In the genomic region with DNA sequence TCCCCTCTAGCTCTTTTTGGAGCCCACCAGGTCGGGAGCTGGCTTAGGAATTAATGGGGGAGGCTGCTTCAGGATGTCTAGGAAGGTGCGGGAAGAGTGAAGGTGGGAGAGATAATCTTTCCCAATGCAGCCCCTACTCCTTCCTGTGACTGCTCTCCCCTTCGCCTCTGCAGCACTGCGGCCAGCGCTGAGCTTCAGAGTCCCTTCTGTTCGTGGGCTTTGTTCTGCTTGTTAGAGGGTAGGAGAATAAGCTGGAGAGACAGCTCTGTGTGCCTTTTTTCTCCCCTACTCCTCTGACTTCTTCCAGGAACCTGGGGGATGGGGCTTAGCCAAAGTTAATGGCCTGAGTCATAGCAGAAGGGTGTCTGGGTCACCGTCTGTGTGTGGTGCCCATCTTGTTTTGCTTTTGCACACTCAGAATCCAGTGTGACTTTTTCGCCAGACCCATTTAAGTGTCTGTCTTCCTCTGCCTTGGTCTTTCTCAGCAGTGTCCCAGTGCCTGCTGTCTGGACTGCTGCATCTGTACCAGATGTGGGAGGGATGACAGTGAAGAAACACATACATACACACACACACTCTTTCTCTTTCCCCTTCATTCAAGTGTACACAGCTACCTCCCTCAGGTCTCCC, we compare ENCODE assay signal across 14 cellular contexts. TPM values are rescaled to one million over a fixed set of nuclear protein-coding genes. Genes with fewer than 3 reads are reported as not detected.
DNase-seq lines count a peak whose midpoint lies in the region; ATAC-seq, FAIRE-seq and TF ChIP-seq lines count a peak whose summit lies in the region.
"Had no signal": no experiment of that assay in that cellular context is flagged by ENCODE, and none has a peak within 500 bp of the region (broad histone marks: within the 10 kb centered on the region; RNA-seq: fewer than 3 reads in every experiment).

No MANE protein-coding gene starts in this region.

- no peaks in the 10 kb centered on the region for H3K36me3 ChIP-seq in kidney (ENCODE audit: control insufficient read depth in 1 of 2, insufficient read depth in 2 of 2, low read length in 2 of 2)
- H3K36me3 ChIP-seq: colonic mucosa, SJCRH30 had no signal

- peaks cover 0 to 5% of the 10 kb centered on the region in 2 donors for H3K4me1 ChIP-seq in kidney (ENCODE audit: control insufficient read depth in 1 of 2, insufficient read depth in 1 of 2, low read depth in 1 of 2, low read length in 2 of 2)
- H3K4me1 ChIP-seq: colonic mucosa, SJCRH30 had no signal

- ATAC-seq in GM19467 (IDR thresholded peaks at IDR 0.05; ENCODE audit: unreplicated experiment) = no peak

- H3K27ac ChIP-seq in kidney (ENCODE audit: low read depth in 2 of 2, low read length in 2 of 2) = no peak overlapping the region
- H3K27ac ChIP-seq: colonic mucosa, SJCRH30 had no signal

- FAIRE-seq in kidney (lab: Jason Lieb, UNC) = no peak
- FAIRE-seq: GM12892, keratinocyte, small intestine had no signal

- no peak overlapping the region for H3K4me3 ChIP-seq in fibroblast of mammary gland (ENCODE audit: control insufficient read depth, low read depth, low read length)
- no peak overlapping the region for H3K4me3 ChIP-seq in kidney (ENCODE audit: low read length in 2 of 2)
- H3K4me3 ChIP-seq: colonic mucosa, SJCRH30 had no signal

- TF ChIP-seq CTCF in fibroblast of mammary gland (conservative IDR thresholded peaks at IDR 0.05; ENCODE audit: control insufficient read depth, insufficient read depth, low read depth, low read length) = no peak
- TF ChIP-seq CTCF in kidney (IDR thresholded peaks at IDR 0.05; ENCODE audit: borderline replicate concordance, extremely low read depth, insufficient read depth) = no peak

- H3K9me3 ChIP-seq in kidney (ENCODE audit: control insufficient read depth in 1 of 2, low read length in 2 of 2) = no peaks in the 10 kb centered on the region
- H3K9me3 ChIP-seq: colonic mucosa, SJCRH30 had no signal

- peak; percentile 37 for DNase-seq in ELR (ENCODE audit: low read depth)
- DNase-seq in OCI-M1 (lab: John Stamatoyannopoulos, UW) = peak; percentile 67
- peak; percentile 28 for DNase-seq in fibroblast of mammary gland (ENCODE audit: low read depth)
- DNase-seq in posterior vena cava (ENCODE audit: low spot score) = peak; percentile 25
- no peak for DNase-seq in T-helper 9 cell
- DNase-seq in kidney = no peak
- DNase-seq: activated naive CD4-positive, alpha-beta T cell treated with anti-CD3 and anti-CD28 coated beads, Interleukin-2, amount 10 ng/mL, durations not matched to agents 7 days and 5 days; colonic mucosa; NCI-H774; SJCRH30; small intestine had no signal

- intact Hi-C loops in posterior vena cava (cut with DNase I) = no loop called here
- intact Hi-C loops in kidney (cut with DNase I) = no loop called here

- no peak overlapping the region for H3K9ac ChIP-seq in kidney (ENCODE audit: low read length in 2 of 2)

RNA-seq across cellular contexts. Expression of gene KIF5A, which starts 3.0 kb away (rescaled TPM):
- total RNA-seq in posterior vena cava = under 1 TPM; 0.10 to 0.14 TPM
- 1.3 TPM for total RNA-seq in kidney
- polyA plus RNA-seq in kidney (ENCODE audit: insufficient read depth, low read depth, low replicate concordance) = 0.69 TPM

RNA-seq across cellular contexts. Expression of gene DCTN2, which starts 5.8 kb away (rescaled TPM):
- total RNA-seq in posterior vena cava (100 to 1,000 TPM in 1 of 2 donors, 10 to 100 TPM in 1; 90.6 to 104 TPM), kidney (110 TPM)
- polyA plus RNA-seq in kidney (ENCODE audit: insufficient read depth, low read depth, low replicate concordance) = 133 TPM

RNA-seq across cellular contexts. Expression of gene MBD6, which starts 30.2 kb away (rescaled TPM):
- total RNA-seq in posterior vena cava (10 to 100 TPM; 46.5 to 49.1 TPM), kidney (118 TPM)
- polyA plus RNA-seq in kidney (ENCODE audit: insufficient read depth, low read depth, low replicate concordance) = 38.4 TPM

RNA-seq across cellular contexts. Expression of gene DDIT3, which starts 32.5 kb away (rescaled TPM):
- total RNA-seq in posterior vena cava = 10 to 100 TPM; 34.0 to 43.8 TPM
- 34.1 TPM for total RNA-seq in kidney
- 83.1 TPM for polyA plus RNA-seq in kidney (ENCODE audit: insufficient read depth, low read depth, low replicate concordance)

RNA-seq across cellular contexts. Expression of gene PIP4K2C, which starts 38.2 kb away (rescaled TPM):
- 10 to 100 TPM; 26.0 to 27.4 TPM for total RNA-seq in posterior vena cava
- total RNA-seq in kidney = 52.4 TPM
- 43.2 TPM for polyA plus RNA-seq in kidney (ENCODE audit: insufficient read depth, low read depth, low replicate concordance)

Comparison
In these comparisons a context has a peak if more than half of its experiments do, and no peak if none do; other contexts are left out.
1. DNase-seq: peak in ELR (single experiment), OCI-M1 (single experiment), fibroblast of mammary gland (single experiment) and posterior vena cava (single experiment); none in T-helper 9 cell (single experiment) and kidney (single experiment).